ENCODE assay signal across 25 cellular contexts in the genomic region with DNA sequence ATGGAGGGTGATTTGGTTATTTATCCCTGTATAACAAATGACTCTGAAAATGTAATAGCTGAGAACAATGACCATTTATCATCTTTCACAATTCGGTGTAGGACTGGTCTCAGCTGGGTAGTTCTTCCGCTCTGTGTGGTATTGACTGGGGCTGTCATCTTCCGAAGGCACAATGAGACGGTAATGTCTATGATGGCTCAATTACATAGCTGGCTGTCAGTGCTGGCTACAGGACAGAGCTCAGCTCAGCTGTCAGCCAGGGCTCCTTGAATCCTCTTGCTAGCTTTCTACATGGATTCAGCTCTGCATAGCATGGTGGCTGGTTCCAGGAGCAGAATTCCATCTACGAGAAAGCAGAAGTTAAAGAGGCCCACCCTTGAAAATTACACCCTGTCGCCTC.
"Had no signal": no experiment of that assay in that cellular context is flagged by ENCODE, and none has a peak within 500 bp of the region (broad histone marks: within the 10 kb centered on the region; RNA-seq: fewer than 3 reads in every experiment).

No MANE protein-coding gene starts in this region.

- H3K36me3 ChIP-seq: colonic mucosa, esophagus squamous epithelium, gastroesophageal sphincter had no signal

- H3K4me1 ChIP-seq: colonic mucosa, esophagus squamous epithelium, gastroesophageal sphincter had no signal

- DNase-seq: activated CD4-positive, alpha-beta memory T cell treated with anti-CD3 and anti-CD28 coated beads for 36 hours; activated CD4-positive, alpha-beta T cell treated with anti-CD3 and anti-CD28 coated beads for 36 hours; activated CD4-positive, alpha-beta T cell treated with anti-CD3 and anti-CD28 coated beads, Interleukin-2, amount 10 ng/mL, durations not matched to agents 24 days and 14 days; activated CD4-positive, CD25-positive, alpha-beta regulatory T cell; activated CD4-positive, CD25-positive, alpha-beta regulatory T cell treated with anti-CD3 and anti-CD28 coated beads, Interleukin-2, amount 50 U/mL, for 72 hours; activated CD8-positive, alpha-beta memory T cell treated with anti-CD3 and anti-CD28 coated beads, Interleukin-2, amount 10 ng/mL, durations not matched to agents 7 days and 5 days; activated CD8-positive, alpha-beta memory T cell treated with anti-CD3 and anti-CD28 coated beads, Interleukin-2, amount 50 U/mL, for 4 hours; activated CD8-positive, alpha-beta T cell treated with anti-CD3 and anti-CD28 coated beads, Interleukin-2, amount 10 ng/mL, durations not matched to agents 7 days and 5 days; activated effector memory CD4-positive, alpha-beta T cell treated with Interleukin-2 at 50 U/mL for 16 hours; activated gamma-delta T cell treated with Interleukin-2 at 50 U/mL for 16 hours; activated naive CD4-positive, alpha-beta T cell treated with anti-CD3 and anti-CD28 coated beads, Interleukin-2, amount 50 U/mL, for 16 hours; activated naive CD4-positive, alpha-beta T cell treated with Interleukin-2 at 50 U/mL for 16 hours; activated T-cell treated with anti-CD3 and anti-CD28 coated beads, Interleukin-2, amount 50 U/mL, for 24 hours; activated T-cell treated with anti-CD3 and anti-CD28 coated beads, Interleukin-2, amount 50 U/mL, for 72 hours; amniotic stem cell; anterior cingulate cortex; caudate nucleus; colonic mucosa; effector CD8-positive, alpha-beta T cell; esophagus squamous epithelium; foreskin melanocyte; T-helper 2 cell had no signal

- H3K27ac Mint-ChIP-seq: activated CD4-positive, alpha-beta memory T cell treated with anti-CD3 and anti-CD28 coated beads for 36 hours; activated CD4-positive, alpha-beta T cell treated with anti-CD3 and anti-CD28 coated beads for 36 hours; activated CD4-positive, alpha-beta T cell treated with anti-CD3 and anti-CD28 coated beads, Interleukin-2, amount 10 ng/mL, durations not matched to agents 24 days and 14 days; activated CD8-positive, alpha-beta memory T cell treated with anti-CD3 and anti-CD28 coated beads, Interleukin-2, amount 10 ng/mL, durations not matched to agents 7 days and 5 days; activated CD8-positive, alpha-beta T cell treated with anti-CD3 and anti-CD28 coated beads, Interleukin-2, amount 10 ng/mL, durations not matched to agents 7 days and 5 days; activated naive CD8-positive, alpha-beta T cell; activated T-cell treated with anti-CD3 and anti-CD28 coated beads, Interleukin-2, amount 50 U/mL, for 24 hours; activated T-cell treated with anti-CD3 and anti-CD28 coated beads, Interleukin-2, amount 50 U/mL, for 72 hours had no signal

- ATAC-seq: activated CD4-positive, alpha-beta T cell treated with anti-CD3 and anti-CD28 coated beads for 36 hours; activated CD8-positive, alpha-beta memory T cell treated with anti-CD3 and anti-CD28 coated beads, Interleukin-2, amount 10 ng/mL, durations not matched to agents 7 days and 5 days; activated CD8-positive, alpha-beta T cell treated with anti-CD3 and anti-CD28 coated beads, Interleukin-2, amount 10 ng/mL, durations not matched to agents 7 days and 5 days; activated T-cell treated with anti-CD3 and anti-CD28 coated beads, Interleukin-2, amount 50 U/mL, for 72 hours; gastroesophageal sphincter had no signal

- H3K4me1 Mint-ChIP-seq: activated CD4-positive, alpha-beta T cell treated with anti-CD3 and anti-CD28 coated beads for 36 hours; activated CD4-positive, alpha-beta T cell treated with anti-CD3 and anti-CD28 coated beads, Interleukin-2, amount 10 ng/mL, durations not matched to agents 24 days and 14 days; activated CD8-positive, alpha-beta memory T cell treated with anti-CD3 and anti-CD28 coated beads, Interleukin-2, amount 10 ng/mL, durations not matched to agents 7 days and 5 days had no signal

- H3K4me3 Mint-ChIP-seq: activated CD4-positive, alpha-beta memory T cell treated with anti-CD3 and anti-CD28 coated beads for 36 hours; activated CD4-positive, alpha-beta T cell treated with anti-CD3 and anti-CD28 coated beads for 36 hours; activated CD4-positive, alpha-beta T cell treated with anti-CD3 and anti-CD28 coated beads, Interleukin-2, amount 10 ng/mL, durations not matched to agents 24 days and 14 days; activated CD8-positive, alpha-beta memory T cell treated with anti-CD3 and anti-CD28 coated beads, Interleukin-2, amount 10 ng/mL, durations not matched to agents 7 days and 5 days; activated CD8-positive, alpha-beta T cell treated with anti-CD3 and anti-CD28 coated beads, Interleukin-2, amount 10 ng/mL, durations not matched to agents 7 days and 5 days; activated naive CD8-positive, alpha-beta T cell; activated T-cell treated with anti-CD3 and anti-CD28 coated beads, Interleukin-2, amount 50 U/mL, for 24 hours; activated T-cell treated with anti-CD3 and anti-CD28 coated beads, Interleukin-2, amount 50 U/mL, for 72 hours had no signal

- H3K36me3 Mint-ChIP-seq: activated CD4-positive, alpha-beta memory T cell treated with anti-CD3 and anti-CD28 coated beads for 36 hours; activated CD8-positive, alpha-beta memory T cell treated with anti-CD3 and anti-CD28 coated beads, Interleukin-2, amount 10 ng/mL, durations not matched to agents 7 days and 5 days; activated naive CD8-positive, alpha-beta T cell had no signal

- H3K9me3 ChIP-seq: colonic mucosa, esophagus squamous epithelium had no signal

- H3K4me3 ChIP-seq: colonic mucosa, esophagus squamous epithelium, gastroesophageal sphincter had no signal

- H3K27me3 Mint-ChIP-seq: activated CD4-positive, alpha-beta memory T cell treated with anti-CD3 and anti-CD28 coated beads for 36 hours; activated CD4-positive, alpha-beta T cell treated with anti-CD3 and anti-CD28 coated beads for 36 hours; activated CD4-positive, alpha-beta T cell treated with anti-CD3 and anti-CD28 coated beads, Interleukin-2, amount 10 ng/mL, durations not matched to agents 24 days and 14 days; activated CD8-positive, alpha-beta memory T cell treated with anti-CD3 and anti-CD28 coated beads, Interleukin-2, amount 10 ng/mL, durations not matched to agents 7 days and 5 days; activated naive CD8-positive, alpha-beta T cell; activated T-cell treated with anti-CD3 and anti-CD28 coated beads, Interleukin-2, amount 50 U/mL, for 24 hours had no signal

- H3K27ac ChIP-seq: colonic mucosa, epithelial cell of prostate, esophagus squamous epithelium, gastroesophageal sphincter had no signal

- H3K27me3 ChIP-seq: colonic mucosa, esophagus squamous epithelium, gastroesophageal sphincter had no signal
